Comparison of ENCODE assay signal across 1 cellular context in genomic region chr22:17443413-17444203, GRCh38.
TF ChIP-seq lines count a peak whose summit lies in the region.

No MANE protein-coding gene starts in this region.

TF ChIP-seq in WTC11, 78 proteins besides CTCF, POLR2A, EP300 and RAD21 (continued from another document):
- no peak for TF ChIP-seq PRDM15 (CRISPR knock-in tag; IDR thresholded peaks at IDR 0.05)
- TF ChIP-seq AR (CRISPR knock-in tag; IDR thresholded peaks at IDR 0.05) = no peak
- no peak for TF ChIP-seq ZMAT4 (CRISPR knock-in tag; IDR thresholded peaks at IDR 0.05)
- no peak for TF ChIP-seq TEAD1 (CRISPR knock-in tag; IDR thresholded peaks at IDR 0.05)
- no peak for TF ChIP-seq ATF2 (CRISPR knock-in tag; IDR thresholded peaks at IDR 0.05; ENCODE audit: borderline replicate concordance, low read depth)
- TF ChIP-seq FOXK1 (CRISPR knock-in tag; IDR thresholded peaks at IDR 0.05) = no peak
- no peak for TF ChIP-seq ZNF263 (CRISPR knock-in tag; IDR thresholded peaks at IDR 0.05; ENCODE audit: low read depth)
